Comparison of ENCODE assay signal across 9 cellular contexts in the genomic region with DNA sequence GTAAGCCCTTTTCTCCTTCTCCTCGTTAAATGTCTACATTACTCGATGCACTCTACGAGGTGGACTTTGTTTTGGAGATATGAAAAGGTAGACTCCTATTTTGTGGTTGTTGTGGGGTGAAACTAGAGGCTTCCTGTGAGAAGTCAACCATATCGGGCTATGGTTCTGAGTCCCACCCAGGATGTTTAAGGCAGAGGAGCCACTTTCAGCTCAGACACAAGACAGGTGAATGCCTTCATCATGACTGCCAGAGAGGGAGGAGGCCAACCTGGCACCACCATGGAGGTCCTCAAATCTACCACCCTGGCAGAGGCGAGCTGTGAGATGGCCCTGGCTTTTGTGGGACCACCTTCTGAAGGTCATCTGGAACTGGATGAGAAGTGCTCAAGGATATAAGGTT.
DNase-seq lines count a peak whose midpoint lies in the region; ATAC-seq lines count a peak whose summit lies in the region.
"Had no signal": no experiment of that assay in that cellular context is flagged by ENCODE, and none has a peak within 500 bp of the region (broad histone marks: within the 10 kb centered on the region; RNA-seq: fewer than 3 reads in every experiment).

No MANE protein-coding gene starts in this region.

- H3K9me3 Mint-ChIP-seq in activated T-cell treated with anti-CD3 and anti-CD28 coated beads, Interleukin-2, amount 50 U/mL, for 4 hours = no peaks in the 10 kb centered on the region
- no peaks in the 10 kb centered on the region for H3K9me3 Mint-ChIP-seq in naive thymus-derived CD8-positive, alpha-beta T cell

- POLR2A ChIA-PET in naive thymus-derived CD8-positive, alpha-beta T cell (lab: Charles Lee) = interaction anchor here (0.6 to 3.4 kb wide), 19 partner anchors 10 to 711 kb away, joined by 3 to 33 read pairs (median 5); a partner anchor contains a TSS

- peaks cover 2% of the 10 kb centered on the region for H3K27me3 Mint-ChIP-seq in activated T-cell treated with anti-CD3 and anti-CD28 coated beads, Interleukin-2, amount 50 U/mL, for 4 hours (ENCODE audit: low read depth)
- no peaks in the 10 kb centered on the region for H3K27me3 Mint-ChIP-seq in naive thymus-derived CD8-positive, alpha-beta T cell

- H3K4me3 Mint-ChIP-seq in activated T-cell treated with anti-CD3 and anti-CD28 coated beads, Interleukin-2, amount 50 U/mL, for 4 hours = peak overlapping the region; percentile 75
- peak overlapping the region; percentile 74 to 94 (median 84) for H3K4me3 Mint-ChIP-seq in naive thymus-derived CD8-positive, alpha-beta T cell

- ATAC-seq in GM19351 (IDR thresholded peaks at IDR 0.05; ENCODE audit: unreplicated experiment) (peak; percentile 52), HG03025 (IDR thresholded peaks at IDR 0.05; ENCODE audit: low FRiP score, unreplicated experiment) (peak; percentile 43)
- peak; percentile 79 to 84 for ATAC-seq in activated T-cell treated with anti-CD3 and anti-CD28 coated beads, Interleukin-2, amount 50 U/mL, for 4 hours
- peak; percentile 93 to 94 for ATAC-seq in naive thymus-derived CD8-positive, alpha-beta T cell
- ATAC-seq: K562 had no signal

- peak overlapping the region; percentile 83 to 96 (median 93) for H3K27ac Mint-ChIP-seq in naive thymus-derived CD8-positive, alpha-beta T cell

- H3K36me3 Mint-ChIP-seq in activated T-cell treated with anti-CD3 and anti-CD28 coated beads, Interleukin-2, amount 50 U/mL, for 4 hours (ENCODE audit: insufficient read depth) = peaks cover 13% of the 10 kb centered on the region
- H3K36me3 Mint-ChIP-seq in naive thymus-derived CD8-positive, alpha-beta T cell = peaks cover 10 to 27% (median 25%) of the 10 kb centered on the region in 3 donors

- DNase-seq in activated T-cell treated with anti-CD3 and anti-CD28 coated beads, Interleukin-2, amount 50 U/mL, for 4 hours = peak; percentile 9
- DNase-seq in naive thymus-derived CD8-positive, alpha-beta T cell = peak in 9 of 10 donors; percentile 23 to 84 (median 61)
- DNase-seq in NCI-H524 (lab: John Stamatoyannopoulos, UW) (no peak), inferior parietal cortex (ENCODE audit: extremely low spot score) (no peak), GDM1 (lab: John Stamatoyannopoulos, UW) (no peak)
- DNase-seq: NCI-H446 had no signal

- H3K4me1 Mint-ChIP-seq in activated T-cell treated with anti-CD3 and anti-CD28 coated beads, Interleukin-2, amount 50 U/mL, for 4 hours (ENCODE audit: low read depth) = peaks cover 84% of the 10 kb centered on the region
- peaks cover 63 to 94% (median 83%) of the 10 kb centered on the region in 4 donors for H3K4me1 Mint-ChIP-seq in naive thymus-derived CD8-positive, alpha-beta T cell

Comparison
In these comparisons a context has a peak if more than half of its experiments do, and no peak if none do; other contexts are left out.
1. ATAC-seq: peak in every context shown above with its lines; median percentile 94 in naive thymus-derived CD8-positive, alpha-beta T cell; 82 in activated T-cell treated with anti-CD3 and anti-CD28 coated beads, Interleukin-2, amount 50 U/mL, for 4 hours; 52 in GM19351; 43 in HG03025.
2. DNase-seq: peak in activated T-cell treated with anti-CD3 and anti-CD28 coated beads, Interleukin-2, amount 50 U/mL, for 4 hours (single experiment) and naive thymus-derived CD8-positive, alpha-beta T cell (9 of 10); none in NCI-H524 (0 of 2), inferior parietal cortex (single experiment) and GDM1 (single experiment).